Comparison of ENCODE assay signal across 12 cellular contexts in the genomic region with DNA sequence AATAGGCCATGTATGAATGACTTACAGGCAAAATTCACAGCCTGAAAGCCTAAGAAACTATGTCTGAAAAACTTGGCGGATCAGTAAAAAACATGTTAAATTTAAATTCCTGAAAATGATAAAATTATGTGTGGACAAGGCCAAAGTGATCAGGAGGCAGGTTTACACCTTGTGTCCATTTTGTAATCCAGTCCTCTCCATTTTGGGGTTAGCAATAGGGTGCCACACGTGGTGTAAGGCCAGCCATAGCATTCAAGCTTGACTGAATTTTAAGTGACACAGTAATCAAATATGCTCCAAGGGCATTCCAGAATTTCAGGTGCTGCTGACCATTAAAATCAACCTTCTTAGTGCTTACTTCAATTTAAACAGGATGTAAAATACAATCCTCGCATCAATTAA. TPM values are rescaled to one million over a fixed set of nuclear protein-coding genes. Genes with fewer than 3 reads are reported as not detected.
DNase-seq lines count a peak whose midpoint lies in the region; ATAC-seq and TF ChIP-seq lines count a peak whose summit lies in the region.
"Had no signal": no experiment of that assay in that cellular context is flagged by ENCODE, and none has a peak within 500 bp of the region (broad histone marks: within the 10 kb centered on the region; RNA-seq: fewer than 3 reads in every experiment).

No MANE protein-coding gene starts in this region.

- H3K36me3 ChIP-seq in Panc1 (ENCODE audit: control insufficient read depth, insufficient read depth, low read length) = peaks cover 11% of the 10 kb centered on the region; the same call in 1 of the 2 replicates
- H3K36me3 ChIP-seq in esophagus squamous epithelium = no peaks in the 10 kb centered on the region
- H3K36me3 ChIP-seq in prostate gland = no peaks in the 10 kb centered on the region
- H3K36me3 ChIP-seq: MG63, ovary had no signal

- H3K4me1 ChIP-seq in Panc1 (ENCODE audit: control insufficient read depth, insufficient read depth, low read length) (peaks cover 5% of the 10 kb centered on the region; the same call in 1 of the 2 replicates), esophagus squamous epithelium (peaks cover 0 to 53% (median 2%) of the 10 kb centered on the region in 3 donors), prostate gland (replicated peaks) (no peaks in the 10 kb centered on the region)

- POLR2A ChIA-PET in Panc1 (lab: Charles Lee) = no interaction called here

- in situ Hi-C loops in Panc1 (cut with HindIII; ENCODE audit: low pct_unique_long_range_greater_than_20kb, low sequenced_read_pairs) = no loop called here

- H3K27ac ChIP-seq in Panc1 (ENCODE audit: low read length) = peak overlapping the region; percentile 54; the same call in 1 of the 2 replicates
- H3K27ac ChIP-seq in esophagus squamous epithelium = peak overlapping the region in 3 of 4 donors; percentile 78 to 87 (median 83)
- peak overlapping the region; percentile 81 to 84 for H3K27ac ChIP-seq in prostate gland
- H3K27ac ChIP-seq: ovary had no signal

- ATAC-seq in Panc1 (no peak), HG02870 (IDR thresholded peaks at IDR 0.05; ENCODE audit: unreplicated experiment) (no peak), HG03432 (IDR thresholded peaks at IDR 0.05; ENCODE audit: unreplicated experiment) (no peak)

- H3K27me3 ChIP-seq in Panc1 (ENCODE audit: control insufficient read depth, insufficient read depth, low read length) (peaks cover 2% of the 10 kb centered on the region; the same call in 1 of the 2 replicates), esophagus squamous epithelium (no peaks in the 10 kb centered on the region), prostate gland (replicated peaks; ENCODE audit: insufficient read depth) (no peaks in the 10 kb centered on the region)
- H3K27me3 ChIP-seq: ovary had no signal

- BruUV-seq in Panc1 (replicated peaks; lab: Mats Ljungman, UMichigan) = no TSS peak

- H3K4me3 ChIP-seq in Panc1 (ENCODE audit: low read depth in 2 of 2, low read length in 2 of 2) = peak overlapping the region; percentile 19 to 44; a peak in 2 of 4 replicates
- H3K4me3 ChIP-seq in esophagus squamous epithelium = peak overlapping the region; percentile 41 to 60 (median 48)
- H3K4me3 ChIP-seq in prostate gland = peak overlapping the region; percentile 37 to 40
- H3K4me3 ChIP-seq: MG63, ovary had no signal

- TF ChIP-seq POLR2A in esophagus squamous epithelium (IDR thresholded peaks at IDR 0.05) (no peak), prostate gland (IDR thresholded peaks at IDR 0.05) (no peak)

- DNase-seq in HT-29 (ENCODE audit: low spot score) = peak; percentile 87
- no peak for DNase-seq in Panc1 (ENCODE audit: low read depth, low spot score)
- no peak for DNase-seq in esophagus squamous epithelium (lab: John Stamatoyannopoulos, UW)
- no peak for DNase-seq in prostate gland (ENCODE audit: low spot score)
- DNase-seq in head of caudate nucleus = no peak
- DNase-seq in NOMO-1 treated with DMSO at 0.1 percent for 48 hours (lab: John Stamatoyannopoulos, UW; ENCODE audit: unreplicated experiment) = no peak
- DNase-seq: MG63; NCI-H446 treated with DMSO at 0.1 percent for 48 hours; ovary; stimulated activated CD4-positive, alpha-beta T cell treated with anti-CD3 and anti-CD28 coated beads, Interleukin-4, amount 100 ng/mL, for 24 hours had no signal

- H3K9me3 ChIP-seq in Panc1 (ENCODE audit: control insufficient read depth, insufficient read depth, low read depth, low read length) = no peaks in the 10 kb centered on the region
- H3K9me3 ChIP-seq in esophagus squamous epithelium = no peaks in the 10 kb centered on the region
- H3K9me3 ChIP-seq in prostate gland = no peaks in the 10 kb centered on the region
- H3K9me3 ChIP-seq: MG63, ovary had no signal

- WGBS in esophagus squamous epithelium, 2 donors = 42 to 55% methylated on average over 3 of the region's 3 CpGs
- 49% methylated on average over 3 of the region's 3 CpGs for WGBS in prostate gland

- no peak for TF ChIP-seq CTCF in Panc1 (IDR thresholded peaks at IDR 0.05)
- TF ChIP-seq CTCF in esophagus squamous epithelium (IDR thresholded peaks at IDR 0.05) = no peak
- no peak for TF ChIP-seq CTCF in prostate gland (IDR thresholded peaks at IDR 0.05)

- intact Hi-C loops in Panc1 (cut with micrococcal nuclease; ENCODE audit: unreplicated experiment) = no loop called here
- intact Hi-C loops in esophagus squamous epithelium (cut with DNase I) = no loop called here
- intact Hi-C loops in prostate gland (cut with DNase I) = no loop called here
- intact Hi-C loops in head of caudate nucleus (cut with DNase I) = no loop called here

- CTCF ChIA-PET in Panc1 (lab: Charles Lee) = no interaction called here

RNA-seq across cellular contexts. Expression of a gene that starts 2.7 kb away (rescaled TPM):
- 113 and 136 TPM in 2 replicates for total RNA-seq in HT-29 (2014; rRNA removed; shearing (Covaris generic))
- total RNA-seq in Panc1 (2021; ENCODE audit: unreplicated experiment) (4.7 TPM), esophagus squamous epithelium (10 to 100 TPM in 1 of 4 donors, 1 to 10 TPM in 3; 6.4 to 13.8 (median 8.1) TPM), prostate gland (10 to 100 TPM; 29.3 to 31.9 TPM)
- 1.7 TPM for polyA plus RNA-seq in Panc1 (2012; ENCODE audit: insufficient read length)
